Comparison of ENCODE assay signal across 8 cellular contexts in the genomic region with DNA sequence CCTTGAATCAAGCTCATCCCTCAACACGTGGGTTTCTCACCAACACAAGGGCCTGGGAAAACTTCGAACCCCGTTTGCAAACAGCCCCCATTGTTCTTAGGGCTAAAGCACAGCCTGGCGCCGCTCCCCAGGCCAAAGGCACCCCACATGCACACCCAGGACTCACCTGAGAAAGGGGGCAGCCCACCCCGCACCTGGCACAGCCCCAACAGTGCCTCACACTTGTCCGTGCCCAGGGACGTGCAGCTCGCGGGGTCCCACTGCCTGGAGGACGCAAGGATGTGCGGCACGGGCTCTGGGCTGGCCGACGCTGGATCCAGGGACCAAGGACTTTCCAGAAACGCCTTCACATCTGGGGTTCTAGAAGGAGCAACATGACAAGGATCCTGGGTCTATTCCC. TPM values are rescaled to one million over a fixed set of nuclear protein-coding genes. Genes with fewer than 3 reads are reported as not detected.
"Had no signal": no experiment of that assay in that cellular context is flagged by ENCODE, and none has a peak within 500 bp of the region (broad histone marks: within the 10 kb centered on the region; RNA-seq: fewer than 3 reads in every experiment).

No MANE protein-coding gene starts in this region.

- H3K4me3 ChIP-seq: GM12878 had no signal

- DNase-seq: GDM1 had no signal

- FAIRE-seq: G401.6, GM12878, GM12891, GM12892, GM18507, GM19239 had no signal

RNA-seq across cellular contexts. Expression of a gene that starts 2.8 kb away (rescaled TPM):
- total RNA-seq: G401, GM12878 had no signal
- polyA plus RNA-seq: GM12878 had no signal

RNA-seq across cellular contexts. Expression of a gene that starts 5.5 kb away (rescaled TPM):
- total RNA-seq: G401, GM12878 had no signal
- polyA plus RNA-seq: GM12878 had no signal

RNA-seq across cellular contexts. Expression of a gene that starts 33.3 kb away (rescaled TPM):
- total RNA-seq: G401, GM12878 had no signal
- polyA plus RNA-seq: GM12878 had no signal

RNA-seq across cellular contexts. Expression of a gene that starts 57.1 kb away (rescaled TPM):
- total RNA-seq: G401, GM12878 had no signal
- polyA plus RNA-seq: GM12878 had no signal
